In the genomic region with DNA sequence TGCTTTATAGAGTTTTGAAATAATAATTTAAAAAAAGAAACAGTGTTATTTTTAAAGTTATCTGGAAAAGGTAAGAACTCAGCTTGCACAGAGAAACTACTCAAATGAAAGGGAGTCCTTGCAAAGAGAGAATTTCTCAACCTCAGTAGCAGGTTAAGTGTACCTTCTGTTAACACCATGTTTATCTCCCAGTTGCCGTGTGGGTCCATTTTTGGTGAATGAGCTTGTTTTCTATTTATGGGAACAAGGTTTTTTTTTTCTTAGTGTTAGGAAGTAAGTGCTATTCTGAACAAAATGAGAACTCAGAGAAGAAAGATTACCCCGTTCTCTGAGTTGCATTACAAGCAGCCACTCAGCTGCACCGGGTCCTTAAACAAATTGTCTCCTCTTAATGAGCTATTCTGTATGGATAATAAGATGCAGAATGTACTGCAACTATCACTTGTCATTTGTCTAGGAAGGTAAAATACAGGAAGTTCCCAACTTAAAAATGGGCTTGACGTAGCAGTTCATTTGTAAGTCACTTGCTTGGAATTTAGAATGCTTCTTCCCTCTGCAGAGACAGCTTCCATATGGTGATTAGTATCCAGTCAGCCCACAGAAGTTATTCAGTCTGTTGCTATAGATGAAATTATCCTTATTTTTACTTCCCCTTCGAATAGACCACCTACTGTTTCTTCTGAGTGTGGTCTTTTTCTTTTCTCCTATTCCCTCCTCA, we compare ENCODE assay signal across 13 cellular contexts.
DNase-seq lines count a peak whose midpoint lies in the region; ATAC-seq and TF ChIP-seq lines count a peak whose summit lies in the region.
"Had no signal": no experiment of that assay in that cellular context is flagged by ENCODE, and none has a peak within 500 bp of the region (broad histone marks: within the 10 kb centered on the region; RNA-seq: fewer than 3 reads in every experiment).

No MANE protein-coding gene starts in this region.

- ATAC-seq in GM18505 (IDR thresholded peaks at IDR 0.05; ENCODE audit: unreplicated experiment), result no peak
- ATAC-seq in GM21529 (IDR thresholded peaks at IDR 0.05; ENCODE audit: unreplicated experiment), result no peak
- ATAC-seq: PC-3 had no signal

- H3K36me3 ChIP-seq in SK-N-SH (replicated peaks in 1 of 2; ENCODE audit: control insufficient read depth in 1 of 2, insufficient read depth in 2 of 2, low read length in 1 of 2), result peaks cover 0 to 7% of the 10 kb centered on the region in 2 experiments
- H3K36me3 ChIP-seq: esophagus squamous epithelium had no signal

- peak overlapping the region; percentile 47; the same call in 1 of the 2 replicates for H3K9ac ChIP-seq in SK-N-SH

- H3K27ac ChIP-seq in AG04450 (ENCODE audit: low read depth, low read length), result peak overlapping the region; percentile 79
- H3K27ac ChIP-seq in SK-N-SH (ENCODE audit: low read depth in 2 of 2, low read length in 1 of 2), result peak overlapping the region; percentile 70 to 92; a peak in 3 of 4 replicates

- POLR2A ChIA-PET in AG04450 (lab: Yijun Ruan, JAX), result interaction anchor here (0.6 to 1.4 kb wide), 5 partner anchors 46 to 560 kb away, joined by 3 to 14 read pairs (median 3); no protein-coding TSS in a partner anchor
- POLR2A ChIA-PET in SK-N-SH (lab: Yijun Ruan, JAX), result no interaction called here

- intact Hi-C loops in activated T-helper 1 cell treated with anti-CD3 and anti-CD28 coated beads, Interleukin-12 subunit alpha, Interleukin-12 subunit beta, Interleukin-2, Interleukin-4 antibody, amounts not matched to agents 30 ng/mL and 10 ng/mL and 1 ng/mL, durations not matched to agents 14 hours and 24 hours and 36 hours (cut with micrococcal nuclease), result no loop called here

- H3F3A ChIP-seq in SK-N-SH (replicated peaks; ENCODE audit: insufficient read depth), result peaks cover 33% of the 10 kb centered on the region

- H3K4me3 Mint-ChIP-seq in activated T-helper 1 cell treated with anti-CD3 and anti-CD28 coated beads, Interleukin-12 subunit alpha, Interleukin-12 subunit beta, Interleukin-2, Interleukin-4 antibody, amounts not matched to agents 30 ng/mL and 10 ng/mL and 1 ng/mL, durations not matched to agents 14 hours and 24 hours and 36 hours, result no peak overlapping the region

- TF ChIP-seq RAD21 in SK-N-SH (IDR thresholded peaks at IDR 0.05; ENCODE audit: low read length), result no peak

- H3K4me3 ChIP-seq in AG04450 (ENCODE audit: low read depth, low read length), result no peak overlapping the region
- peak overlapping the region in 1 of 2 experiments; percentile 4; a peak in 1 of 4 replicates for H3K4me3 ChIP-seq in SK-N-SH (ENCODE audit: low read depth in 2 of 2, low read length in 1 of 2)
- H3K4me3 ChIP-seq in fibroblast of mammary gland (ENCODE audit: control insufficient read depth, low read depth, low read length), result no peak overlapping the region
- H3K4me3 ChIP-seq: esophagus squamous epithelium had no signal

- H3K27me3 ChIP-seq in AG04450 (ENCODE audit: control insufficient read depth, insufficient read depth, low read length) (no peaks in the 10 kb centered on the region), SK-N-SH (ENCODE audit: insufficient read depth) (no peaks in the 10 kb centered on the region)
- H3K27me3 ChIP-seq: esophagus squamous epithelium had no signal

- no peaks in the 10 kb centered on the region for H3K36me3 Mint-ChIP-seq in activated T-helper 1 cell treated with anti-CD3 and anti-CD28 coated beads, Interleukin-12 subunit alpha, Interleukin-12 subunit beta, Interleukin-2, Interleukin-4 antibody, amounts not matched to agents 30 ng/mL and 10 ng/mL and 1 ng/mL, durations not matched to agents 14 hours and 24 hours and 36 hours (ENCODE audit: low read depth)

- H4K20me1 ChIP-seq in SK-N-SH (ENCODE audit: insufficient read depth), result no peaks in the 10 kb centered on the region

- H3K9me2 ChIP-seq in SK-N-SH, result no peaks in the 10 kb centered on the region

- TF ChIP-seq EP300 in SK-N-SH (IDR thresholded peaks at IDR 0.05; ENCODE audit: borderline replicate concordance in 1 of 2, low read depth in 1 of 2, low read length in 1 of 2), result peak in 1 of 2 experiments; percentile 61; a peak in 1 of 4 replicates

- TF ChIP-seq POLR2A in GM18505 (IDR thresholded peaks at IDR 0.05; ENCODE audit: borderline replicate concordance, extremely low read depth, insufficient read depth, insufficient read length), result no peak

- no peaks in the 10 kb centered on the region for H3K4me1 Mint-ChIP-seq in activated T-helper 1 cell treated with anti-CD3 and anti-CD28 coated beads, Interleukin-12 subunit alpha, Interleukin-12 subunit beta, Interleukin-2, Interleukin-4 antibody, amounts not matched to agents 30 ng/mL and 10 ng/mL and 1 ng/mL, durations not matched to agents 14 hours and 24 hours and 36 hours (ENCODE audit: low read depth)

- no peak overlapping the region for H3K27ac Mint-ChIP-seq in activated T-helper 1 cell treated with anti-CD3 and anti-CD28 coated beads, Interleukin-12 subunit alpha, Interleukin-12 subunit beta, Interleukin-2, Interleukin-4 antibody, amounts not matched to agents 30 ng/mL and 10 ng/mL and 1 ng/mL, durations not matched to agents 14 hours and 24 hours and 36 hours

- H2AFZ ChIP-seq in SK-N-SH (ENCODE audit: low read depth), result peak overlapping the region; percentile 58

- peaks cover 28% of the 10 kb centered on the region for H3K27me3 Mint-ChIP-seq in activated T-helper 1 cell treated with anti-CD3 and anti-CD28 coated beads, Interleukin-12 subunit alpha, Interleukin-12 subunit beta, Interleukin-2, Interleukin-4 antibody, amounts not matched to agents 30 ng/mL and 10 ng/mL and 1 ng/mL, durations not matched to agents 14 hours and 24 hours and 36 hours (ENCODE audit: insufficient read depth)

- no peaks in the 10 kb centered on the region for H3K9me3 Mint-ChIP-seq in activated T-helper 1 cell treated with anti-CD3 and anti-CD28 coated beads, Interleukin-12 subunit alpha, Interleukin-12 subunit beta, Interleukin-2, Interleukin-4 antibody, amounts not matched to agents 30 ng/mL and 10 ng/mL and 1 ng/mL, durations not matched to agents 14 hours and 24 hours and 36 hours

- DNase-seq in AG04450 (ENCODE audit: low read depth, low spot score) (peak; percentile 64), SK-N-SH (no peak), fibroblast of mammary gland (ENCODE audit: low read depth) (peak; percentile 75), myocyte (ENCODE audit: low read depth) (peak; percentile 27)
- no peak for DNase-seq in stimulated activated naive CD4-positive, alpha-beta T cell (lab: John Stamatoyannopoulos, UW)
- no peak for DNase-seq in activated T-helper 1 cell treated with anti-CD3 and anti-CD28 coated beads, Interleukin-12 subunit alpha, Interleukin-12 subunit beta, Interleukin-2, Interleukin-4 antibody, amounts not matched to agents 30 ng/mL and 10 ng/mL and 1 ng/mL, durations not matched to agents 14 hours and 24 hours and 36 hours (ENCODE audit: low spot score)
- DNase-seq: activated CD4-positive, alpha-beta T cell treated with anti-CD3 and anti-CD28 coated beads, Interleukin-2, amount 50 U/mL, for 4 hours; activated effector memory CD4-positive, alpha-beta T cell treated with Interleukin-2 at 50 U/mL for 16 hours; esophagus squamous epithelium; NCI-H1092; PC-3 had no signal

- no peak for TF ChIP-seq CTCF in AG04450 (IDR thresholded peaks at IDR 0.05; ENCODE audit: low read depth, low read length)
- TF ChIP-seq CTCF in SK-N-SH (IDR thresholded peaks at IDR 0.05), result no peak
- no peak for TF ChIP-seq CTCF in fibroblast of mammary gland (conservative IDR thresholded peaks at IDR 0.05; ENCODE audit: control insufficient read depth, insufficient read depth, low read depth, low read length)

- H3K79me2 ChIP-seq in SK-N-SH (ENCODE audit: insufficient read depth), result no peaks in the 10 kb centered on the region

- WGBS in SK-N-SH (ENCODE audit: low lambda C conversion rate), result 20% methylated on average over 5 of the region's 5 CpGs

- CTCF ChIA-PET in AG04450 (lab: Charles Lee) (interaction anchor here (0.9 to 3.2 kb wide), 3 partner anchors 12 to 420 kb away, joined by 3 to 19 read pairs (median 5); no protein-coding TSS in a partner anchor), SK-N-SH (lab: Yijun Ruan, JAX) (interaction anchor here (0.9 to 2.5 kb wide), 4 partner anchors 11 to 31 kb away, joined by 3 to 10 read pairs (median 4); no protein-coding TSS in a partner anchor)

- H3K4me1 ChIP-seq in SK-N-SH (ENCODE audit: control insufficient read depth in 1 of 2, insufficient read depth in 2 of 2, low read depth in 1 of 2, low read length in 1 of 2), result peaks cover 0 to 27% of the 10 kb centered on the region in 2 experiments; a peak in 3 of 4 replicates
- H3K4me1 ChIP-seq: esophagus squamous epithelium had no signal

- H3K9me3 ChIP-seq in AG04450 (ENCODE audit: control insufficient read depth, insufficient read depth, low read length) (peaks cover 5% of the 10 kb centered on the region), SK-N-SH (no peaks in the 10 kb centered on the region)

- peak overlapping the region; percentile 65 for H3K4me2 ChIP-seq in SK-N-SH

TF ChIP-seq in SK-N-SH, 30 proteins besides CTCF, POLR2A, EP300 and RAD21 (continues in another document):
- peak; percentile 86 for TF ChIP-seq TCF12 (IDR thresholded peaks at IDR 0.05)
- TF ChIP-seq, protein P1, sequence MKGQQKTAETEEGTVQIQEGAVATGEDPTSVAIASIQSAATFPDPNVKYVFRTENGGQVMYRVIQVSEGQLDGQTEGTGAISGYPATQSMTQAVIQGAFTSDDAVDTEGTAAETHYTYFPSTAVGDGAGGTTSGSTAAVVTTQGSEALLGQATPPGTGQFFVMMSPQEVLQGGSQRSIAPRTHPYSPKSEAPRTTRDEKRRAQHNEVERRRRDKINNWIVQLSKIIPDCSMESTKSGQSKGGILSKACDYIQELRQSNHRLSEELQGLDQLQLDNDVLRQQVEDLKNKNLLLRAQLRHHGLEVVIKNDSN (IDR thresholded peaks at IDR 0.05; ENCODE audit: borderline replicate concordance, low read depth), result no peak
- peak; percentile 61 for TF ChIP-seq JUND (IDR thresholded peaks at IDR 0.05)
- TF ChIP-seq FOXM1 (IDR thresholded peaks at IDR 0.05; ENCODE audit: low read depth), result peak; percentile 19; the same call in 1 of the 2 replicates
- TF ChIP-seq, protein P2, sequence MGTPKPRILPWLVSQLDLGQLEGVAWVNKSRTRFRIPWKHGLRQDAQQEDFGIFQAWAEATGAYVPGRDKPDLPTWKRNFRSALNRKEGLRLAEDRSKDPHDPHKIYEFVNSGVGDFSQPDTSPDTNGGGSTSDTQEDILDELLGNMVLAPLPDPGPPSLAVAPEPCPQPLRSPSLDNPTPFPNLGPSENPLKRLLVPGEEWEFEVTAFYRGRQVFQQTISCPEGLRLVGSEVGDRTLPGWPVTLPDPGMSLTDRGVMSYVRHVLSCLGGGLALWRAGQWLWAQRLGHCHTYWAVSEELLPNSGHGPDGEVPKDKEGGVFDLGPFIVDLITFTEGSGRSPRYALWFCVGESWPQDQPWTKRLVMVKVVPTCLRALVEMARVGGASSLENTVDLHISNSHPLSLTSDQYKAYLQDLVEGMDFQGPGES (IDR thresholded peaks at IDR 0.05; ENCODE audit: low read depth, low read length), result no peak
- peak; percentile 70 for TF ChIP-seq TEAD4 (IDR thresholded peaks at IDR 0.05; ENCODE audit: borderline replicate concordance, insufficient read depth)
- no peak for TF ChIP-seq RFX5 (IDR thresholded peaks at IDR 0.05; ENCODE audit: low read length)
- no peak for TF ChIP-seq RXRA (IDR thresholded peaks at IDR 0.05; ENCODE audit: borderline replicate concordance, low read depth)

Comparison
In these comparisons a context has a peak if more than half of its experiments do, and no peak if none do; other contexts are left out.
1. DNase-seq: peak in AG04450 (single experiment), fibroblast of mammary gland (single experiment) and myocyte (single experiment); none in SK-N-SH (single experiment), stimulated activated naive CD4-positive, alpha-beta T cell (0 of 6) and activated T-helper 1 cell treated with anti-CD3 and anti-CD28 coated beads, Interleukin-12 subunit alpha, Interleukin-12 subunit beta, Interleukin-2, Interleukin-4 antibody, amounts not matched to agents 30 ng/mL and 10 ng/mL and 1 ng/mL, durations not matched to agents 14 hours and 24 hours and 36 hours (single experiment).